ENCODE assay signal across 1 cellular context in genomic region chr11:14112721-14113120, GRCh38.
TF ChIP-seq lines count a peak whose summit lies in the region.

No MANE protein-coding gene starts in this region.

TF ChIP-seq in GM23338, 12 proteins besides CTCF, POLR2A, EP300 and RAD21 (continued from another document):
- no peak for TF ChIP-seq ZNF462 (CRISPR knock-in tag; IDR thresholded peaks at IDR 0.05)
- TF ChIP-seq ETS1 (IDR thresholded peaks at IDR 0.05): no peak
